In genomic region chr17:50036455-50037320, GRCh38 we compare ENCODE assay signal across 17 cellular contexts. TPM values are rescaled to one million over a fixed set of nuclear protein-coding genes. Genes with fewer than 3 reads are reported as not detected.
A peak's percentile ranks its signal among the peaks of the same experiment; 100 is the strongest.
DNase-seq lines count a peak whose midpoint lies in the region; ATAC-seq and TF ChIP-seq lines count a peak whose summit lies in the region.
"Had no signal": no experiment of that assay in that cellular context is flagged by ENCODE, and none has a peak within 500 bp of the region (broad histone marks: within the 10 kb centered on the region; RNA-seq: fewer than 3 reads in every experiment).

No MANE protein-coding gene starts in this region.

- TF ChIP-seq RAD21 in HCT116 (IDR thresholded peaks at IDR 0.05; ENCODE audit: low read depth) = no peak

- CTCF ChIA-PET in HCT116 (lab: Charles Lee) = interaction anchor here (1.1 to 2.0 kb wide), 4 partner anchors 10 to 58 kb away, joined by 3 to 10 read pairs (median 4); no protein-coding TSS in a partner anchor
- CTCF ChIA-PET in RWPE1 (lab: Yijun Ruan, JAX) = interaction anchor here (1.1 to 1.8 kb wide), 5 partner anchors 8 to 466 kb away, joined by 3 to 5 read pairs (median 4); no protein-coding TSS in a partner anchor

- H3K27ac ChIP-seq in HCT116 (ENCODE audit: low read depth, low read length) = no peak overlapping the region
- H3K27ac ChIP-seq in RWPE1 = peak overlapping the region; percentile 94
- peak overlapping the region; percentile 85 for H3K27ac ChIP-seq in lower lobe of right lung
- peak overlapping the region; percentile 91 for H3K27ac ChIP-seq in stomach smooth muscle (ENCODE audit: low read length)

- no TSS peak for BruUV-seq in HCT116 (replicated peaks; lab: Mats Ljungman, UMichigan)

- no peaks in the 10 kb centered on the region for H3K36me3 ChIP-seq in HCT116 (ENCODE audit: control insufficient read depth in 1 of 2, insufficient read depth in 2 of 2, low read length in 2 of 2)
- H3K36me3 ChIP-seq in lower lobe of right lung = no peaks in the 10 kb centered on the region
- H3K36me3 ChIP-seq in stomach smooth muscle (ENCODE audit: control insufficient read depth in 2 of 2, insufficient read depth in 2 of 2, low read length in 2 of 2) = no peaks in the 10 kb centered on the region
- H3K36me3 ChIP-seq: ovary had no signal

- H3K4me3 ChIP-seq in HCT116 (replicated peaks in 1 of 2; ENCODE audit: low read depth in 1 of 2, low read length in 2 of 2) (no peak overlapping the region), lower lobe of right lung (no peak overlapping the region), stomach smooth muscle (ENCODE audit: low read length in 2 of 2) (peak overlapping the region in 1 of 2 donors; percentile 35)
- H3K4me3 ChIP-seq: K562, ovary had no signal

- intact Hi-C loops in HCT116 (cut with micrococcal nuclease) = no loop called here
- intact Hi-C loops in lower lobe of right lung (cut with DNase I) = no loop called here

- no peaks in the 10 kb centered on the region for H4K20me1 ChIP-seq in HCT116 (ENCODE audit: insufficient read depth)

- no peak overlapping the region for H2AFZ ChIP-seq in HCT116 (ENCODE audit: low read depth, low read length, poor library complexity, severe bottlenecking)

- peak overlapping the region; percentile 45; the same call in 1 of the 2 replicates for H3K4me2 ChIP-seq in HCT116 (ENCODE audit: low read length)

- TF ChIP-seq CTCF in HCT116 (IDR thresholded peaks at IDR 0.05 in 2 of 3, conservative IDR thresholded peaks at IDR 0.05 in 1 of 3; ENCODE audit: borderline replicate concordance in 1 of 3, insufficient read depth in 1 of 3, low read depth in 2 of 3, low read length in 2 of 3) (no peak), RWPE1 (conservative IDR thresholded peaks at IDR 0.05; ENCODE audit: low read depth) (no peak), lower lobe of right lung (IDR thresholded peaks at IDR 0.05) (no peak)

- H3K9me2 ChIP-seq in HCT116 (ENCODE audit: insufficient read depth) = no peaks in the 10 kb centered on the region

- no peaks in the 10 kb centered on the region for H3K79me2 ChIP-seq in HCT116 (ENCODE audit: insufficient read depth, low read length)

- POLR2A ChIA-PET in HCT116 (lab: Charles Lee) (interaction anchor here (0.7 to 3.0 kb wide), 3 partner anchors 18 to 24 kb away, joined by 3 to 16 read pairs (median 16); partner anchors contain the start of gene ITGA3), RWPE1 (lab: Yijun Ruan, JAX; ENCODE audit: low non-redundant PET) (interaction anchor here (0.7 to 2.5 kb wide), 3 partner anchors 9 to 24 kb away, joined by 3 to 13 read pairs (median 4); partner anchors contain the start of gene ITGA3)

- no peaks in the 10 kb centered on the region for H3K9me3 ChIP-seq in HCT116 (ENCODE audit: control insufficient read depth in 1 of 2, insufficient read depth in 1 of 2, low read depth in 1 of 2, low read length in 2 of 2)
- H3K9me3 ChIP-seq in lower lobe of right lung = no peaks in the 10 kb centered on the region
- H3K9me3 ChIP-seq in stomach smooth muscle (ENCODE audit: control insufficient read depth in 2 of 2, low read length in 2 of 2) = no peaks in the 10 kb centered on the region
- H3K9me3 ChIP-seq: ovary had no signal

- H3K9ac ChIP-seq in HCT116 (ENCODE audit: low read length) (no peak overlapping the region), stomach smooth muscle (ENCODE audit: low read length in 2 of 2) (peak overlapping the region; percentile 51 to 58)

- no peak for DNase-seq in HCT116 (ENCODE audit: low read depth, low spot score)
- DNase-seq in RWPE1 (ENCODE audit: low spot score) = no peak
- DNase-seq in lower lobe of right lung = peak; percentile 78
- no peak for DNase-seq in stimulated activated CD4-positive, alpha-beta T cell treated with anti-CD3 and anti-CD28 coated beads, Interleukin-4, amount 100 ng/mL, for 4 hours
- DNase-seq in DMS 273 (lab: John Stamatoyannopoulos, UW; ENCODE audit: unreplicated experiment) = no peak
- DNase-seq: activated CD4-positive, alpha-beta T cell treated with anti-CD3 and anti-CD28 coated beads for 4 hours; activated T-cell treated with anti-CD3 and anti-CD28 coated beads, Interleukin-2, amount 50 U/mL, for 72 hours; CD4-positive, CD25-positive, alpha-beta regulatory T cell; effector memory CD4-positive, alpha-beta T cell; GF-D8; NCI-H187 treated with DMSO at 0.1 percent for 48 hours had no signal

- RAD21 ChIA-PET in HCT116 (lab: Charles Lee; ENCODE audit: low non-redundant PET in 1 of 2, low total read pairs in 2 of 2, uncharacterized antibody in 2 of 2, unreplicated experiment in 2 of 2) = interaction anchor here in 1 of 2 experiments (1.0 kb wide), 1 partner anchor 26 kb away, joined by 3 read pairs; no protein-coding TSS in a partner anchor

- ATAC-seq in HCT116 = no peak
- ATAC-seq in lower lobe of right lung = peak; percentile 64 to 69
- no peak for ATAC-seq in GM21390 (IDR thresholded peaks at IDR 0.05; ENCODE audit: unreplicated experiment)
- ATAC-seq: activated T-cell treated with anti-CD3 and anti-CD28 coated beads, Interleukin-2, amount 50 U/mL, for 72 hours; K562 had no signal

- H3K4me1 ChIP-seq in HCT116 (ENCODE audit: control insufficient read depth in 1 of 2, insufficient read depth in 2 of 2, low read length in 2 of 2) = peaks cover 21 to 44% of the 10 kb centered on the region in 2 experiments
- peaks cover 52% of the 10 kb centered on the region for H3K4me1 ChIP-seq in lower lobe of right lung
- H3K4me1 ChIP-seq in stomach smooth muscle (ENCODE audit: control insufficient read depth, insufficient read depth, low read length) = peaks cover 56% of the 10 kb centered on the region

- H3K27me3 ChIP-seq in HCT116 (ENCODE audit: insufficient read depth, low read length) (no peaks in the 10 kb centered on the region), lower lobe of right lung (ENCODE audit: low read depth) (no peaks in the 10 kb centered on the region), stomach smooth muscle (ENCODE audit: control insufficient read depth in 1 of 2, insufficient read depth in 2 of 2, low read length in 2 of 2) (no peaks in the 10 kb centered on the region)
- H3K27me3 ChIP-seq: ovary had no signal

- TF ChIP-seq POLR2A in HCT116 (IDR thresholded peaks at IDR 0.05; ENCODE audit: borderline replicate concordance, extremely low read depth, insufficient read depth, insufficient read length) = no peak

TF ChIP-seq in HCT116, 20 proteins besides CTCF, POLR2A, EP300 and RAD21:
- TF ChIP-seq CEBPB (IDR thresholded peaks at IDR 0.05; ENCODE audit: low read depth) (no peak), EGR1 (IDR thresholded peaks at IDR 0.05; ENCODE audit: low read depth) (no peak)

RNA-seq across cellular contexts. Expression of gene ITGA3, which starts 19.2 kb away (rescaled TPM):
- total RNA-seq in HCT116 (2021; ENCODE audit: unreplicated experiment) (392 TPM), lower lobe of right lung (162 TPM)
- 522 and 560 TPM in 2 replicates for polyA plus RNA-seq in HCT116 (2012)

RNA-seq across cellular contexts. Expression of gene DLX3, which starts 41.7 kb away (rescaled TPM):
- total RNA-seq in HCT116 (2021; ENCODE audit: unreplicated experiment) = not detected
- polyA plus RNA-seq in HCT116 (2012) = 0.04 TPM in 1 of 2 replicates, not detected in the other
- 0.38 TPM for total RNA-seq in lower lobe of right lung
- total RNA-seq: CD4-positive, CD25-positive, alpha-beta regulatory T cell; K562; liver; T-helper 1 cell treated with Interleukin-12 subunit alpha and Interleukin-12 subunit beta and Interleukin-4 antibody, amounts not matched to agents 30 ng/mL and 1 ng/mL, for 36 hours had no signal
- polyA plus RNA-seq: K562, liver had no signal

RNA-seq across cellular contexts. Expression of gene PDK2, which starts 58.5 kb away (rescaled TPM):
- total RNA-seq in HCT116 (2021; ENCODE audit: unreplicated experiment) (39.1 TPM), lower lobe of right lung (35.7 TPM)
- 62.1 and 68.9 TPM in 2 replicates for polyA plus RNA-seq in HCT116 (2012)

Comparison
In these comparisons a context has a peak if more than half of its experiments do, and no peak if none do; other contexts are left out.
1. ATAC-seq: peak in lower lobe of right lung (2 of 2); none in HCT116 (single experiment) and GM21390 (single experiment).